ENCODE assay signal across 18 cellular contexts in genomic region chr6:11637266-11637665, GRCh38.
"Had no signal": no experiment of that assay in that cellular context is flagged by ENCODE, and none has a peak within 500 bp of the region (broad histone marks: within the 10 kb centered on the region; RNA-seq: fewer than 3 reads in every experiment).

No MANE protein-coding gene starts in this region.

- H3K4me3 Mint-ChIP-seq: activated B cell treated with CpG ODN at 0.5 μM for 24 hours; activated CD4-positive, alpha-beta T cell treated with anti-CD3 and anti-CD28 coated beads, Interleukin-2, amount 10 ng/mL, durations not matched to agents 7 days and 5 days; brain; central memory CD8-positive, alpha-beta T cell; immature natural killer cell; natural killer cell treated with Interleukin-12 subunit alpha and Interleukin-12 subunit beta and Interleukin-15 and Interleukin-18, amount 100 ng/mL, for 72 hours; stimulated activated naive CD8-positive, alpha-beta T cell treated with anti-CD3 and anti-CD28 coated beads, Interleukin-15, amount 100 ng/mL, for 72 hours had no signal

- H3K4me3 ChIP-seq: adrenal gland, mucosa of descending colon, thyroid gland, vagina had no signal

- H3K4me1 ChIP-seq: adrenal gland, vagina had no signal

- H3K36me3 ChIP-seq: adrenal gland, thyroid gland, vagina had no signal

- ATAC-seq: esophagus mucosa; left cardiac atrium; mucosa of descending colon; natural killer cell treated with Interleukin-12 subunit alpha and Interleukin-12 subunit beta and Interleukin-15 and Interleukin-18, amount 100 ng/mL, for 72 hours; stimulated activated naive CD8-positive, alpha-beta T cell treated with anti-CD3 and anti-CD28 coated beads, Interleukin-15, amount 100 ng/mL, for 72 hours had no signal

- H3K27me3 ChIP-seq: adrenal gland, thyroid gland, vagina had no signal

- H3K36me3 Mint-ChIP-seq: brain; immature natural killer cell; natural killer cell treated with Interleukin-12 subunit alpha and Interleukin-12 subunit beta and Interleukin-15 and Interleukin-18, amount 100 ng/mL, for 72 hours had no signal

- H3K9me3 Mint-ChIP-seq: activated B cell treated with CpG ODN at 0.5 μM for 24 hours; activated CD4-positive, alpha-beta T cell treated with anti-CD3 and anti-CD28 coated beads, Interleukin-2, amount 10 ng/mL, durations not matched to agents 7 days and 5 days; central memory CD8-positive, alpha-beta T cell; immature natural killer cell; natural killer cell treated with Interleukin-12 subunit alpha and Interleukin-12 subunit beta and Interleukin-15 and Interleukin-18, amount 100 ng/mL, for 72 hours; stimulated activated naive CD8-positive, alpha-beta T cell treated with anti-CD3 and anti-CD28 coated beads, Interleukin-15, amount 100 ng/mL, for 72 hours had no signal

- H3K9me3 ChIP-seq: adrenal gland, mucosa of descending colon, thyroid gland, vagina had no signal

- H3K4me1 Mint-ChIP-seq: activated B cell treated with CpG ODN at 0.5 μM for 24 hours; activated CD4-positive, alpha-beta T cell treated with anti-CD3 and anti-CD28 coated beads, Interleukin-2, amount 10 ng/mL, durations not matched to agents 7 days and 5 days; central memory CD8-positive, alpha-beta T cell; immature natural killer cell; stimulated activated naive CD8-positive, alpha-beta T cell treated with anti-CD3 and anti-CD28 coated beads, Interleukin-15, amount 100 ng/mL, for 72 hours had no signal

- DNase-seq: activated B cell treated with CpG ODN at 0.5 μM for 24 hours; activated CD4-positive, alpha-beta T cell treated with anti-CD3 and anti-CD28 coated beads, Interleukin-2, amount 10 ng/mL, durations not matched to agents 7 days and 5 days; activated CD8-positive, alpha-beta memory T cell treated with anti-CD3 and anti-CD28 coated beads for 24 hours; activated naive CD4-positive, alpha-beta T cell treated with anti-CD3 and anti-CD28 coated beads, Interleukin-2, amount 50 U/mL, for 16 hours; adrenal gland; immature natural killer cell; left cardiac atrium; mucosa of descending colon; stimulated activated CD4-positive, alpha-beta T cell treated with anti-CD3 and anti-CD28 coated beads, Interleukin-15, amount 100 ng/mL, for 24 hours; stimulated activated CD4-positive, alpha-beta T cell treated with anti-CD3 and anti-CD28 coated beads, Interleukin-4, amount 100 ng/mL, for 24 hours; stimulated activated naive CD8-positive, alpha-beta T cell treated with anti-CD3 and anti-CD28 coated beads, Interleukin-15, amount 100 ng/mL, for 72 hours; T-helper 1 cell; thyroid gland had no signal

- H3K27me3 Mint-ChIP-seq: activated B cell treated with CpG ODN at 0.5 μM for 24 hours; activated CD4-positive, alpha-beta T cell treated with anti-CD3 and anti-CD28 coated beads, Interleukin-2, amount 10 ng/mL, durations not matched to agents 7 days and 5 days; brain; stimulated activated naive CD8-positive, alpha-beta T cell treated with anti-CD3 and anti-CD28 coated beads, Interleukin-15, amount 100 ng/mL, for 72 hours had no signal

- H3K27ac ChIP-seq: adrenal gland, vagina had no signal

- H3K27ac Mint-ChIP-seq: activated B cell treated with CpG ODN at 0.5 μM for 24 hours; activated CD4-positive, alpha-beta T cell treated with anti-CD3 and anti-CD28 coated beads, Interleukin-2, amount 10 ng/mL, durations not matched to agents 7 days and 5 days; brain; immature natural killer cell; natural killer cell treated with Interleukin-12 subunit alpha and Interleukin-12 subunit beta and Interleukin-15 and Interleukin-18, amount 100 ng/mL, for 72 hours; stimulated activated naive CD8-positive, alpha-beta T cell treated with anti-CD3 and anti-CD28 coated beads, Interleukin-15, amount 100 ng/mL, for 72 hours had no signal
